ENCODE assay signal across 1 cellular context in genomic region chr11:65662802-65663633, GRCh38.
TF ChIP-seq lines count a peak whose summit lies in the region.

RELA (minus strand) TSS chr11:65662916; CDS start chr11:65662832, 84 bp downstream.

TF ChIP-seq in HepG2, 621 proteins besides CTCF, POLR2A, EP300 and RAD21 (continued from another document and continues in another):
- TF ChIP-seq ZNF142 (CRISPR knock-in tag; IDR thresholded peaks at IDR 0.05) (peak; percentile 91), PHF5A (CRISPR knock-in tag; IDR thresholded peaks at IDR 0.05; ENCODE audit: low read depth, unreplicated experiment) (peak; percentile 61), DBP (CRISPR knock-in tag; IDR thresholded peaks at IDR 0.05; ENCODE audit: not compliant biosample characterization) (no peak), ZNF780A (CRISPR knock-in tag; IDR thresholded peaks at IDR 0.05) (no peak), ZBTB1 (CRISPR knock-in tag; IDR thresholded peaks at IDR 0.05; ENCODE audit: borderline replicate concordance) (no peak), ZNF441 (CRISPR knock-in tag; IDR thresholded peaks at IDR 0.05; ENCODE audit: borderline replicate concordance) (peak; percentile 97), ZNF281 (CRISPR knock-in tag; IDR thresholded peaks at IDR 0.05; ENCODE audit: borderline replicate concordance) (no peak), DMTF1 (CRISPR knock-in tag; IDR thresholded peaks at IDR 0.05) (no peak), RORA (CRISPR knock-in tag; IDR thresholded peaks at IDR 0.05) (no peak), ZNF10 (CRISPR knock-in tag; IDR thresholded peaks at IDR 0.05; ENCODE audit: borderline replicate concordance, low read depth) (no peak), SP1 (IDR thresholded peaks at IDR 0.05) (no peak), SP1 (CRISPR knock-in tag; IDR thresholded peaks at IDR 0.05) (no peak; the same call in none of the 2 replicates), TOPORS (CRISPR knock-in tag; IDR thresholded peaks at IDR 0.05) (peak; percentile 76), FUBP1 (CRISPR knock-in tag; IDR thresholded peaks at IDR 0.05; ENCODE audit: borderline replicate concordance) (no peak), MLX (CRISPR knock-in tag; IDR thresholded peaks at IDR 0.05) (no peak), SMARCC2 (IDR thresholded peaks at IDR 0.05) (no peak), NFIB (CRISPR knock-in tag; IDR thresholded peaks at IDR 0.05; ENCODE audit: borderline replicate concordance) (no peak), GTF2F1 (IDR thresholded peaks at IDR 0.05; ENCODE audit: low read length) (no peak), ZFP62 (CRISPR knock-in tag; IDR thresholded peaks at IDR 0.05) (no peak), KIAA2018 (CRISPR knock-in tag; IDR thresholded peaks at IDR 0.05; ENCODE audit: borderline replicate concordance) (no peak), ZNF772 (CRISPR knock-in tag; IDR thresholded peaks at IDR 0.05) (0 out of 2 replicates have a peak, but pooled peaks have one; percentile 49), ZNF737 (CRISPR knock-in tag; IDR thresholded peaks at IDR 0.05; ENCODE audit: borderline replicate concordance) (no peak), ZBTB4 (CRISPR knock-in tag; IDR thresholded peaks at IDR 0.05; ENCODE audit: borderline replicate concordance) (no peak)
